In genomic region chr14:68173227-68173972, GRCh38 we compare ENCODE assay signal across 14 cellular contexts.
DNase-seq lines count a peak whose midpoint lies in the region; ATAC-seq and TF ChIP-seq lines count a peak whose summit lies in the region.
"Had no signal": no experiment of that assay in that cellular context is flagged by ENCODE, and none has a peak within 500 bp of the region (broad histone marks: within the 10 kb centered on the region; RNA-seq: fewer than 3 reads in every experiment).

No MANE protein-coding gene starts in this region.

- no peaks in the 10 kb centered on the region for H3K36me3 ChIP-seq in urinary bladder (ENCODE audit: insufficient read depth)

- H3K4me3 Mint-ChIP-seq in mesothelial cell of epicardium: no peak overlapping the region
- H3K4me3 Mint-ChIP-seq: activated CD8-positive, alpha-beta memory T cell treated with anti-CD3 and anti-CD28 coated beads, Interleukin-2, amount 10 ng/mL, durations not matched to agents 7 days and 5 days; activated naive CD4-positive, alpha-beta T cell treated with anti-CD3 and anti-CD28 coated beads, Interleukin-2, amount 10 ng/mL, durations not matched to agents 7 days and 5 days had no signal

- peaks cover 3% of the 10 kb centered on the region for H3K36me3 Mint-ChIP-seq in mesothelial cell of epicardium
- H3K36me3 Mint-ChIP-seq: activated CD8-positive, alpha-beta memory T cell treated with anti-CD3 and anti-CD28 coated beads, Interleukin-2, amount 10 ng/mL, durations not matched to agents 7 days and 5 days; activated naive CD4-positive, alpha-beta T cell treated with anti-CD3 and anti-CD28 coated beads, Interleukin-2, amount 10 ng/mL, durations not matched to agents 7 days and 5 days had no signal

- 65% methylated on average over 1 of the region's 1 CpG for WGBS in urinary bladder

- peaks cover 76% of the 10 kb centered on the region for H3K4me1 Mint-ChIP-seq in mesothelial cell of epicardium
- H3K4me1 Mint-ChIP-seq: activated CD8-positive, alpha-beta memory T cell treated with anti-CD3 and anti-CD28 coated beads, Interleukin-2, amount 10 ng/mL, durations not matched to agents 7 days and 5 days; activated naive CD4-positive, alpha-beta T cell treated with anti-CD3 and anti-CD28 coated beads, Interleukin-2, amount 10 ng/mL, durations not matched to agents 7 days and 5 days had no signal

- no peaks in the 10 kb centered on the region for H3K9me3 Mint-ChIP-seq in mesothelial cell of epicardium
- H3K9me3 Mint-ChIP-seq: activated naive CD4-positive, alpha-beta T cell treated with anti-CD3 and anti-CD28 coated beads, Interleukin-2, amount 10 ng/mL, durations not matched to agents 7 days and 5 days had no signal

- H3K27ac Mint-ChIP-seq in mesothelial cell of epicardium: peak overlapping the region; percentile 91
- H3K27ac Mint-ChIP-seq: activated CD8-positive, alpha-beta memory T cell treated with anti-CD3 and anti-CD28 coated beads, Interleukin-2, amount 10 ng/mL, durations not matched to agents 7 days and 5 days; activated naive CD4-positive, alpha-beta T cell treated with anti-CD3 and anti-CD28 coated beads, Interleukin-2, amount 10 ng/mL, durations not matched to agents 7 days and 5 days had no signal

- H3K27ac ChIP-seq in urinary bladder (ENCODE audit: low read depth): peak overlapping the region; percentile 50

- no peaks in the 10 kb centered on the region for H3K4me1 ChIP-seq in urinary bladder (ENCODE audit: insufficient read depth)

- no peak overlapping the region for H3K4me3 ChIP-seq in urinary bladder (ENCODE audit: low read depth, low read length)
- H3K4me3 ChIP-seq: mucosa of descending colon had no signal

- H3K27me3 Mint-ChIP-seq in mesothelial cell of epicardium (ENCODE audit: low read depth): no peaks in the 10 kb centered on the region
- H3K27me3 Mint-ChIP-seq: activated CD8-positive, alpha-beta memory T cell treated with anti-CD3 and anti-CD28 coated beads, Interleukin-2, amount 10 ng/mL, durations not matched to agents 7 days and 5 days; activated naive CD4-positive, alpha-beta T cell treated with anti-CD3 and anti-CD28 coated beads, Interleukin-2, amount 10 ng/mL, durations not matched to agents 7 days and 5 days had no signal

- peak; percentile 5 for DNase-seq in HK-2 (ENCODE audit: unreplicated experiment)
- DNase-seq in mesothelial cell of epicardium (ENCODE audit: low spot score in 2 of 2, unreplicated experiment in 2 of 2): no peak
- no peak for DNase-seq in NCI-H1092 (lab: John Stamatoyannopoulos, UW)
- no peak for DNase-seq in ureter (ENCODE audit: low spot score)
- no peak for DNase-seq in GF-D8 (lab: John Stamatoyannopoulos, UW)
- DNase-seq: activated CD8-positive, alpha-beta memory T cell treated with anti-CD3 and anti-CD28 coated beads, Interleukin-2, amount 10 ng/mL, durations not matched to agents 7 days and 5 days; activated naive CD4-positive, alpha-beta T cell treated with anti-CD3 and anti-CD28 coated beads, Interleukin-2, amount 10 ng/mL, durations not matched to agents 7 days and 5 days; central memory CD4-positive, alpha-beta T cell; mucosa of descending colon; NCI-H226; stimulated activated naive CD8-positive, alpha-beta T cell treated with anti-CD3 and anti-CD28 coated beads, Interleukin-15, Interleukin-2, amounts not matched to agents 100 U/mL and 50 U/mL, for 24 hours had no signal

- TF ChIP-seq CTCF in mesothelial cell of epicardium (IDR thresholded peaks at IDR 0.05; ENCODE audit: unreplicated experiment): no peak

- ATAC-seq in esophagus mucosa (peak; percentile 15), HG03521 (IDR thresholded peaks at IDR 0.05; ENCODE audit: unreplicated experiment) (no peak)
- ATAC-seq: activated CD8-positive, alpha-beta memory T cell treated with anti-CD3 and anti-CD28 coated beads, Interleukin-2, amount 10 ng/mL, durations not matched to agents 7 days and 5 days; stimulated activated naive CD8-positive, alpha-beta T cell treated with anti-CD3 and anti-CD28 coated beads, Interleukin-15, Interleukin-2, amounts not matched to agents 100 U/mL and 50 U/mL, for 24 hours had no signal
